9 cellular contexts compared by ENCODE assay signal in the genomic region with DNA sequence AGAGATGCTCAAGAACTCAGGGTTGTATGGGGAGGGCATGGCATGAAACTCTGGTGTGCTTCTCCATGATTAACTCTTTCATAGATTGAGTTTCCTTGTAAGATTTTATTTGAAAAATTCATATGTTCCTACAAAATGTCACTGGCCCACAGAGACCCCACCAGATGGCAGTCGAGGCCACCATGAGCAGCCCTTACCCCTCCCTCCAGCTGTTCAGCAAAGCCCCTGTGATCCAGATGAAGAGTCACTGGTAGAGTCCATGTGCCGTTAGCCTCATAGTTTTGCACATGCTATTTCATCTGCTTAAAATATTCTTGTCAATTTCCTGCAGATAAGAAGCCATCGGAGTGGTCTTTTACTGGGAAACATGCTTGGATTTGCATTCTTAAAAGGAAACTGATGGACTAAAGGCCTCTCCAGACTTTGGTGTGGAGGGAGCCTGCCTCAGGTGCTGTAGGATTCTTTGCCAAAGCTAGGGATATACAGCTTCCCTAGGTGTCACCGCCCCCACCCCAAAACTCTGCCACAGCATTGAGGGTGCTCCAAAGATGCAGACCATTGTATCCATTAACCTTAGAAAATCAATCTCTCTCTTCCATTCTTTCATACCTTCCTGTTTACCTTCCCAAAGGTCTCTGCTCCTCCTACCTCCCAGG. TPM values are rescaled to one million over a fixed set of nuclear protein-coding genes. Genes with fewer than 3 reads are reported as not detected.
DNase-seq lines count a peak whose midpoint lies in the region; ATAC-seq and TF ChIP-seq lines count a peak whose summit lies in the region.
"Had no signal": no experiment of that assay in that cellular context is flagged by ENCODE, and none has a peak within 500 bp of the region (broad histone marks: within the 10 kb centered on the region; RNA-seq: fewer than 3 reads in every experiment).

No MANE protein-coding gene starts in this region.

- H4K5ac ChIP-seq in H9 (ENCODE audit: insufficient read length, low read depth, low read length): no peak overlapping the region

- H3K4me1 ChIP-seq in H9 (ENCODE audit: insufficient read depth, low read length): no peaks in the 10 kb centered on the region

- H3K27ac Mint-ChIP-seq in H9 (no peak overlapping the region), mesothelial cell of epicardium (no peak overlapping the region)
- H3K27ac Mint-ChIP-seq in T-helper 2 cell treated with Interferon-gamma antibody and Interleukin-4, amounts not matched to agents 5 μg/mL and 100 μg/mL, for 36 hours: no peak overlapping the region

- no peak overlapping the region for H3K14ac ChIP-seq in H9 (ENCODE audit: insufficient read depth, low read length)

- no peak overlapping the region for H2BK120ac ChIP-seq in H9 (ENCODE audit: low read depth, low read length, poor library complexity, severe bottlenecking)

- H3K23me2 ChIP-seq in H9 (ENCODE audit: insufficient read length, low read depth, low read length, poor library complexity, severe bottlenecking): no peaks in the 10 kb centered on the region

- H3K18ac ChIP-seq in H9 (ENCODE audit: insufficient read length, low read depth, low read length): no peak overlapping the region

- H3K56ac ChIP-seq in H9 (ENCODE audit: insufficient read length, low read depth, low read length): no peak overlapping the region

- H3K23ac ChIP-seq in H9 (ENCODE audit: insufficient read length, low read depth, low read length): no peak overlapping the region

- H3K9me3 Mint-ChIP-seq in H9: no peaks in the 10 kb centered on the region
- no peaks in the 10 kb centered on the region for H3K9me3 Mint-ChIP-seq in T-helper 2 cell treated with Interferon-gamma antibody and Interleukin-4, amounts not matched to agents 5 μg/mL and 100 μg/mL, for 36 hours
- H3K9me3 Mint-ChIP-seq in mesothelial cell of epicardium: no peaks in the 10 kb centered on the region

- no peak overlapping the region for H4K91ac ChIP-seq in H9 (ENCODE audit: insufficient read length, low read depth, low read length)

- no peaks in the 10 kb centered on the region for H3K27me3 ChIP-seq in H9 (ENCODE audit: insufficient read depth, low read length)

- no peak overlapping the region for H2BK5ac ChIP-seq in H9 (ENCODE audit: insufficient read length, low read length)

- no peak overlapping the region for H2BK20ac ChIP-seq in H9 (ENCODE audit: low read depth, low read length, poor library complexity, severe bottlenecking)

- no peak overlapping the region for H2AK5ac ChIP-seq in H9 (ENCODE audit: insufficient read length, low read length)

- DNase-seq in D341Med (ENCODE audit: low spot score): peak; percentile 70
- peak; percentile 59 for DNase-seq in H9
- peak; percentile 39 for DNase-seq in RPMI8226
- DNase-seq in left ventricle myocardium superior: peak; percentile 29
- DNase-seq in epidermal melanocyte (ENCODE audit: insufficient read length, low spot score): no peak
- no peak for DNase-seq in T-helper 2 cell treated with Interferon-gamma antibody and Interleukin-4, amounts not matched to agents 5 μg/mL and 100 μg/mL, for 36 hours (ENCODE audit: low spot score)
- DNase-seq in mesothelial cell of epicardium (ENCODE audit: low spot score in 2 of 2, unreplicated experiment in 2 of 2): no peak
- DNase-seq in stimulated activated CD4-positive, alpha-beta T cell treated with anti-CD3 and anti-CD28 coated beads, Interleukin-12 subunit alpha, Interleukin-12 subunit beta, amount 100 ng/mL, for 4 hours: no peak
- DNase-seq: hippocampal formation had no signal

- no peak overlapping the region for H2BK15ac ChIP-seq in H9 (ENCODE audit: low read depth, low read length)

- H3K27me3 Mint-ChIP-seq in H9 (ENCODE audit: low read depth) (no peaks in the 10 kb centered on the region), mesothelial cell of epicardium (ENCODE audit: low read depth) (peaks cover 8% of the 10 kb centered on the region)
- peaks cover 9% of the 10 kb centered on the region for H3K27me3 Mint-ChIP-seq in T-helper 2 cell treated with Interferon-gamma antibody and Interleukin-4, amounts not matched to agents 5 μg/mL and 100 μg/mL, for 36 hours (ENCODE audit: low read depth)

- no peak overlapping the region for H3T11ph ChIP-seq in H9 (ENCODE audit: low read length)

- H2AFZ ChIP-seq in H9 (ENCODE audit: low read length): no peak overlapping the region

- H3K79me2 ChIP-seq in H9 (ENCODE audit: insufficient read depth, low read length): no peaks in the 10 kb centered on the region

- H3K4ac ChIP-seq in H9 (ENCODE audit: low read depth, low read length): no peak overlapping the region

- H3K4me1 Mint-ChIP-seq in H9: peaks cover 5 to 6% of the 10 kb centered on the region in 2 experiments; a peak in 3 of 4 replicates
- H3K4me1 Mint-ChIP-seq in T-helper 2 cell treated with Interferon-gamma antibody and Interleukin-4, amounts not matched to agents 5 μg/mL and 100 μg/mL, for 36 hours (ENCODE audit: low read depth): no peaks in the 10 kb centered on the region
- H3K4me1 Mint-ChIP-seq in mesothelial cell of epicardium: peaks cover 3% of the 10 kb centered on the region

- H3K36me3 Mint-ChIP-seq in H9 (ENCODE audit: insufficient read depth in 1 of 3, low read depth in 3 of 3) (no peaks in the 10 kb centered on the region), mesothelial cell of epicardium (no peaks in the 10 kb centered on the region)
- no peaks in the 10 kb centered on the region for H3K36me3 Mint-ChIP-seq in T-helper 2 cell treated with Interferon-gamma antibody and Interleukin-4, amounts not matched to agents 5 μg/mL and 100 μg/mL, for 36 hours (ENCODE audit: low read depth)

- ATAC-seq in left ventricle myocardium superior: no peak

- H3K27ac ChIP-seq in H9 (ENCODE audit: insufficient read length, low read depth, low read length): no peak overlapping the region

- no peak overlapping the region for H2BK12ac ChIP-seq in H9 (ENCODE audit: insufficient read length, low read depth, low read length)

- no peaks in the 10 kb centered on the region for H3K9me3 ChIP-seq in H9 (ENCODE audit: control insufficient read depth, low read depth, low read length)

- no peaks in the 10 kb centered on the region for H3K79me1 ChIP-seq in H9 (ENCODE audit: insufficient read depth, low read depth, low read length, poor library complexity, severe bottlenecking)

- intact Hi-C loops in left ventricle myocardium superior (cut with micrococcal nuclease): no loop called here

- no peaks in the 10 kb centered on the region for H4K20me1 ChIP-seq in H9 (ENCODE audit: control insufficient read depth, insufficient read depth, insufficient read length)

- no peak overlapping the region for H3K4me2 ChIP-seq in H9 (ENCODE audit: insufficient read depth, insufficient read length, low read length)

- WGBS in H9 (ENCODE audit: extremely low coverage, insufficient read length, low lambda C conversion rate): no CpG with 5 or more reads among the region's 4 CpGs

- TF ChIP-seq CTCF in H9 (conservative IDR thresholded peaks at IDR 0.05) (peak; percentile 78), mesothelial cell of epicardium (IDR thresholded peaks at IDR 0.05; ENCODE audit: unreplicated experiment) (no peak)

- no peak overlapping the region for H3K9ac ChIP-seq in H9 (ENCODE audit: extremely low read depth, insufficient read length, low read length)

- no peak overlapping the region for H3K4me3 Mint-ChIP-seq in H9
- H3K4me3 Mint-ChIP-seq in T-helper 2 cell treated with Interferon-gamma antibody and Interleukin-4, amounts not matched to agents 5 μg/mL and 100 μg/mL, for 36 hours: no peak overlapping the region
- no peak overlapping the region for H3K4me3 Mint-ChIP-seq in mesothelial cell of epicardium

- H4K8ac ChIP-seq in H9 (replicated peaks; ENCODE audit: insufficient read length, low read depth, low read length): no peak overlapping the region

RNA-seq across cellular contexts. Expression of a gene that starts 18.8 kb away (rescaled TPM):
- total RNA-seq in H9 (2021): 2.1 and 3.0 TPM in 2 replicates
- total RNA-seq in left ventricle myocardium superior: 4.1 TPM
- total RNA-seq in mesothelial cell of epicardium: 0.11 to 0.20 TPM in 2 of 3 replicates, not detected in the other

Comparison
In these comparisons a context has a peak if more than half of its experiments do, and no peak if none do; other contexts are left out.
1. DNase-seq: peak in D341Med (single experiment), H9 (single experiment), RPMI8226 (single experiment) and left ventricle myocardium superior (single experiment); none in epidermal melanocyte (single experiment), T-helper 2 cell treated with Interferon-gamma antibody and Interleukin-4, amounts not matched to agents 5 μg/mL and 100 μg/mL, for 36 hours (single experiment), mesothelial cell of epicardium (0 of 2) and stimulated activated CD4-positive, alpha-beta T cell treated with anti-CD3 and anti-CD28 coated beads, Interleukin-12 subunit alpha, Interleukin-12 subunit beta, amount 100 ng/mL, for 4 hours (single experiment).